In the genomic region with DNA sequence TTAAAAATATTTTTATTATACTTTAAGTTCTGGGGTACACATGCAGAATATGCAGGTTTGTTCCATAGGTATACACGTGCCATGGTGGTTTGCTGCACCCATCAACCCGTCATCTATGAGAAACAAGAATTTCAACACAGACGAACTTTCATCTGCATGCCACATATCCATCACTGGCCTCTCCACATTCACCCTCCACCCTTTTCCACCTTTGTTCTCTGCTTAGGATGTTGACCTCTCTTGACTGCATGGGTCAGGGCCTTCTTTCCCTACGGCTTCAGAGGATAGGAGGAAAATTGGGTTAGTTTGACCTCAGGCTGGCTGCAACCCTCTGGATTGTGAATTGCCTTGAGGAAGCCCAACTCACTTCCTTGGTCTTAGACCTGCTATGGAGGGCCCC, we compare ENCODE assay signal across 19 cellular contexts.
DNase-seq lines count a peak whose midpoint lies in the region; ATAC-seq and TF ChIP-seq lines count a peak whose summit lies in the region.
"Had no signal": no experiment of that assay in that cellular context is flagged by ENCODE, and none has a peak within 500 bp of the region (broad histone marks: within the 10 kb centered on the region; RNA-seq: fewer than 3 reads in every experiment).

No MANE protein-coding gene starts in this region.

- no peaks in the 10 kb centered on the region for H3K27me3 Mint-ChIP-seq in chondrocyte (ENCODE audit: low read depth)
- H3K27me3 Mint-ChIP-seq: CD4-positive, CD25-positive, alpha-beta regulatory T cell had no signal

- H3K4me3 Mint-ChIP-seq in chondrocyte (ENCODE audit: unreplicated experiment): no peak overlapping the region
- H3K4me3 Mint-ChIP-seq: B cell; CD4-positive, alpha-beta memory T cell; CD4-positive, CD25-positive, alpha-beta regulatory T cell; CD8-positive, alpha-beta memory T cell had no signal

- H3K4me1 ChIP-seq in liver (ENCODE audit: control insufficient read depth in 4 of 4, insufficient read depth in 4 of 4, low read length in 3 of 4): peaks cover 13 to 34% (median 27%) of the 10 kb centered on the region in 4 donors

- H3K9me3 ChIP-seq in liver (ENCODE audit: control insufficient read depth in 4 of 4, low read length in 3 of 4): no peaks in the 10 kb centered on the region
- H3K9me3 ChIP-seq: A549; BLaER1 treated with 17β-estradiol and CSF1 and Interleukin-3, amounts not matched to agents 10 nM and 100 nM had no signal

- H3K9me3 Mint-ChIP-seq in chondrocyte (ENCODE audit: low read depth): peaks cover 2% of the 10 kb centered on the region
- H3K9me3 Mint-ChIP-seq: CD4-positive, alpha-beta memory T cell; CD8-positive, alpha-beta memory T cell had no signal

- peak in 1 of 2 donors; percentile 61 for TF ChIP-seq RAD21 in liver (IDR thresholded peaks at IDR 0.05)

- no peak overlapping the region for H3K4me3 ChIP-seq in liver (ENCODE audit: low read depth in 1 of 3, low read length in 3 of 3)
- H3K4me3 ChIP-seq: A549; BLaER1 treated with 17β-estradiol and CSF1 and Interleukin-3, amounts not matched to agents 10 nM and 100 nM had no signal

- WGBS in liver: 50% methylated on average over 4 of the region's 4 CpGs

- DNase-seq in HuH-7.5 (ENCODE audit: low spot score): peak; percentile 13
- no peak for DNase-seq in chondrocyte (ENCODE audit: low spot score)
- no peak for DNase-seq in CD1c-positive myeloid dendritic cell (ENCODE audit: extremely low spot score)
- no peak for DNase-seq in NCI-H187 (lab: John Stamatoyannopoulos, UW)
- DNase-seq: AML-193; CD4-positive, alpha-beta memory T cell; CD4-positive, CD25-positive, alpha-beta regulatory T cell; CD8-positive, alpha-beta memory T cell; COR-L47; DMS 273 treated with DMSO at 0.1 percent for 48 hours; DMS79 treated with DMSO at 0.1 percent for 48 hours; GF-D8 had no signal

- no peaks in the 10 kb centered on the region for H3K36me3 ChIP-seq in liver (ENCODE audit: control insufficient read depth in 4 of 4, insufficient read depth in 3 of 4, low read depth in 1 of 4, low read length in 3 of 4)
- H3K36me3 ChIP-seq: BLaER1 treated with 17β-estradiol and CSF1 and Interleukin-3, amounts not matched to agents 10 nM and 100 nM had no signal

- H3K9ac ChIP-seq in liver (ENCODE audit: low read depth in 1 of 2, low read length in 2 of 2): no peak overlapping the region
- H3K9ac ChIP-seq: BLaER1 treated with 17β-estradiol and CSF1 and Interleukin-3, amounts not matched to agents 10 nM and 100 nM had no signal

- TF ChIP-seq CTCF in chondrocyte (IDR thresholded peaks at IDR 0.05) (no peak), liver (IDR thresholded peaks at IDR 0.05; ENCODE audit: low read depth, low read length, missing input control) (no peak)

- no peaks in the 10 kb centered on the region for H3K27me3 ChIP-seq in liver (ENCODE audit: control insufficient read depth in 4 of 4, insufficient read depth in 4 of 4, low read length in 3 of 4)
- H3K27me3 ChIP-seq: BLaER1 treated with 17β-estradiol and CSF1 and Interleukin-3, amounts not matched to agents 10 nM and 100 nM had no signal

- peaks cover 64% of the 10 kb centered on the region for H3K4me1 Mint-ChIP-seq in chondrocyte (ENCODE audit: low read depth)
- H3K4me1 Mint-ChIP-seq: B cell had no signal

- H3K27ac Mint-ChIP-seq in chondrocyte (ENCODE audit: unreplicated experiment): peak overlapping the region; percentile 27
- H3K27ac Mint-ChIP-seq: B cell; CD4-positive, alpha-beta memory T cell; CD4-positive, CD25-positive, alpha-beta regulatory T cell; CD8-positive, alpha-beta memory T cell had no signal

- no peak for ATAC-seq in GM18498 (IDR thresholded peaks at IDR 0.05; ENCODE audit: unreplicated experiment)
- ATAC-seq: A549 had no signal

- H3K36me3 Mint-ChIP-seq in chondrocyte (ENCODE audit: low read depth): no peaks in the 10 kb centered on the region
- H3K36me3 Mint-ChIP-seq: CD4-positive, alpha-beta memory T cell; CD4-positive, CD25-positive, alpha-beta regulatory T cell; CD8-positive, alpha-beta memory T cell had no signal

- no peak overlapping the region for H3K27ac ChIP-seq in liver (ENCODE audit: low read depth in 1 of 2, low read length in 2 of 2)
- H3K27ac ChIP-seq: 22Rv1; BLaER1 treated with 17β-estradiol and CSF1 and Interleukin-3, amounts not matched to agents 10 nM and 100 nM; C4-2B had no signal

TF ChIP-seq in liver, 16 proteins besides CTCF, POLR2A, EP300 and RAD21:
- TF ChIP-seq, protein P1, sequence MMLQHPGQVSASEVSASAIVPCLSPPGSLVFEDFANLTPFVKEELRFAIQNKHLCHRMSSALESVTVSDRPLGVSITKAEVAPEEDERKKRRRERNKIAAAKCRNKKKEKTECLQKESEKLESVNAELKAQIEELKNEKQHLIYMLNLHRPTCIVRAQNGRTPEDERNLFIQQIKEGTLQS (IDR thresholded peaks at IDR 0.05): peak; percentile 14
- TF ChIP-seq FOXA1 (IDR thresholded peaks at IDR 0.05): no peak
- peak; percentile 27 for TF ChIP-seq HNF4G (IDR thresholded peaks at IDR 0.05)
- TF ChIP-seq SP1 (IDR thresholded peaks at IDR 0.05): peak; percentile 87
- TF ChIP-seq TAF1 (conservative IDR thresholded peaks at IDR 0.05): no peak
- TF ChIP-seq NR2F2 (IDR thresholded peaks at IDR 0.05): peak; percentile 74
- peak; percentile 78 to 85 for TF ChIP-seq HNF4A (conservative IDR thresholded peaks at IDR 0.05)
- TF ChIP-seq RXRA (IDR thresholded peaks at IDR 0.05): peak; percentile 90 to 97
